In the genomic region with DNA sequence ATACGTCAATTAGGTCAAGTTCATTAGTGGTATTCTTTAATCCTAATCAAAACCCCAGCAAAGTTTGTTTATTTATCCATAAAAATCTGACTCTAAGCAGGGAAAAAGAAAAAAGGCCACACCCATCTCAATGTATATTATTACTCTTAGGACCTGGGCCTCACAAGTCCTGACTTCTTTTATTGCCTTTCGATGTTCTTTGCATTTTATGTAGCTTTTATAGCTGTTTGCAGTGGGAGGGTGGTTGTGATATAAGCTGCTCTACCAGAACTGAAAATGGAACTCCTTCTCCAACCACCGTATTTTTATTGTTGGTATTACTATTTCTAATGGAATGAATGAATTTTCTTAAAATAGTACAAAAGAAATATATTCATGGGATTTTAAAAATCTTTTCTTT, we compare ENCODE assay signal across 32 cellular contexts.
"Had no signal": no experiment of that assay in that cellular context is flagged by ENCODE, and none has a peak within 500 bp of the region (broad histone marks: within the 10 kb centered on the region; RNA-seq: fewer than 3 reads in every experiment).

No MANE protein-coding gene starts in this region.

- H3K4me1 ChIP-seq: parathyroid adenoma, psoas muscle, spleen, suprapubic skin, testis, tibial artery, transverse colon, upper lobe of right lung, uterus had no signal

- H3K4me2 ChIP-seq: smooth muscle cell had no signal

- H3K4me3 Mint-ChIP-seq: naive thymus-derived CD8-positive, alpha-beta T cell; natural killer cell treated with Interleukin-12 subunit alpha and Interleukin-12 subunit beta and Interleukin-15 and Interleukin-18, amount 100 ng/mL, for 72 hours; nephron progenitor cell; neural crest cell; stimulated activated memory B cell treated with anti-CD40 and anti-IgM and Interleukin-4, amounts not matched to agents 10 μg/mL and 1 μg/mL and 100 μg/mL, for 72 hours; stimulated activated naive CD8-positive, alpha-beta T cell treated with anti-CD3 and anti-CD28 coated beads, Interleukin-15, amount 100 ng/mL, for 72 hours; type B pancreatic cell had no signal

- H3K27me3 Mint-ChIP-seq: naive thymus-derived CD8-positive, alpha-beta T cell; natural killer cell treated with Interleukin-12 subunit alpha and Interleukin-12 subunit beta and Interleukin-15 and Interleukin-18, amount 100 ng/mL, for 72 hours; progenitor cell of endocrine pancreas; stimulated activated memory B cell treated with anti-CD40 and anti-IgM and Interleukin-4, amounts not matched to agents 10 μg/mL and 1 μg/mL and 100 μg/mL, for 72 hours; stimulated activated naive CD8-positive, alpha-beta T cell treated with anti-CD3 and anti-CD28 coated beads, Interleukin-15, amount 100 ng/mL, for 72 hours; type B pancreatic cell had no signal

- DNase-seq: naive thymus-derived CD8-positive, alpha-beta T cell; nephron progenitor cell; nucleus accumbens; posterior cingulate gyrus; psoas muscle; right cardiac atrium; spleen; stimulated activated CD4-positive, alpha-beta T cell treated with anti-CD3 and anti-CD28 coated beads, Interleukin-12 subunit alpha, Interleukin-12 subunit beta, amount 100 ng/mL, for 4 hours; stimulated activated CD4-positive, alpha-beta T cell treated with anti-CD3 and anti-CD28 coated beads, Interleukin-1b, Interleukin-23, amount 100 ng/mL, for 48 hours; stimulated activated CD4-positive, alpha-beta T cell treated with anti-CD3 and anti-CD28 coated beads, Interleukin-4, amount 100 ng/mL, for 1 hour; stimulated activated CD4-positive, alpha-beta T cell treated with anti-CD3 and anti-CD28 coated beads, Interleukin-4, amount 100 ng/mL, for 4 hours; stimulated activated CD8-positive, alpha-beta memory T cell treated with anti-CD3 and anti-CD28 coated beads, Interleukin-4, amount 100 ng/mL, for 48 hours; stimulated activated naive CD4-positive, alpha-beta T cell; stimulated activated naive CD8-positive, alpha-beta T cell treated with anti-CD3 and anti-CD28 coated beads, Interleukin-15, amount 100 ng/mL, for 72 hours; stimulated activated naive CD8-positive, alpha-beta T cell treated with anti-CD3 and anti-CD28 coated beads, Interleukin-15, Interleukin-2, amounts not matched to agents 100 U/mL and 50 U/mL, for 24 hours; substantia nigra; testis; tibial artery; transverse colon; upper lobe of right lung; uterus had no signal

- H3K4me3 ChIP-seq: psoas muscle, skin epidermis, smooth muscle cell, spleen, suprapubic skin, testis, tibial artery, transverse colon, upper lobe of right lung, uterus had no signal

- H3K27ac Mint-ChIP-seq: naive thymus-derived CD8-positive, alpha-beta T cell; natural killer cell treated with Interleukin-12 subunit alpha and Interleukin-12 subunit beta and Interleukin-15 and Interleukin-18, amount 100 ng/mL, for 72 hours; nephron progenitor cell; progenitor cell of endocrine pancreas; stimulated activated memory B cell treated with anti-CD40 and anti-IgM and Interleukin-4, amounts not matched to agents 10 μg/mL and 1 μg/mL and 100 μg/mL, for 72 hours; stimulated activated naive CD8-positive, alpha-beta T cell treated with anti-CD3 and anti-CD28 coated beads, Interleukin-15, amount 100 ng/mL, for 72 hours; type B pancreatic cell had no signal

- H3K27ac ChIP-seq: neutrophil, parathyroid adenoma, psoas muscle, skin epidermis, spleen, suprapubic skin, testis, tibial artery, transverse colon, upper lobe of right lung, uterus had no signal

- H3K27me3 ChIP-seq: neutrophil, suprapubic skin, testis, tibial artery, transverse colon, upper lobe of right lung, uterus had no signal

- H3K36me3 Mint-ChIP-seq: naive thymus-derived CD8-positive, alpha-beta T cell; natural killer cell treated with Interleukin-12 subunit alpha and Interleukin-12 subunit beta and Interleukin-15 and Interleukin-18, amount 100 ng/mL, for 72 hours; stimulated activated memory B cell treated with anti-CD40 and anti-IgM and Interleukin-4, amounts not matched to agents 10 μg/mL and 1 μg/mL and 100 μg/mL, for 72 hours; type B pancreatic cell had no signal

- H3K9me3 Mint-ChIP-seq: natural killer cell treated with Interleukin-12 subunit alpha and Interleukin-12 subunit beta and Interleukin-15 and Interleukin-18, amount 100 ng/mL, for 72 hours; stimulated activated memory B cell treated with anti-CD40 and anti-IgM and Interleukin-4, amounts not matched to agents 10 μg/mL and 1 μg/mL and 100 μg/mL, for 72 hours; stimulated activated naive CD8-positive, alpha-beta T cell treated with anti-CD3 and anti-CD28 coated beads, Interleukin-15, amount 100 ng/mL, for 72 hours; type B pancreatic cell had no signal

- H3K36me3 ChIP-seq: neutrophil, spleen, suprapubic skin, tibial artery, transverse colon, upper lobe of right lung, uterus had no signal

- ATAC-seq: naive thymus-derived CD8-positive, alpha-beta T cell; natural killer cell treated with Interleukin-12 subunit alpha and Interleukin-12 subunit beta and Interleukin-15 and Interleukin-18, amount 100 ng/mL, for 72 hours; psoas muscle; right cardiac atrium; sciatic nerve; stimulated activated memory B cell treated with anti-CD40 and anti-IgM and Interleukin-4, amounts not matched to agents 10 μg/mL and 1 μg/mL and 100 μg/mL, for 72 hours; stimulated activated naive CD8-positive, alpha-beta T cell treated with anti-CD3 and anti-CD28 coated beads, Interleukin-15, amount 100 ng/mL, for 72 hours; stimulated activated naive CD8-positive, alpha-beta T cell treated with anti-CD3 and anti-CD28 coated beads, Interleukin-15, Interleukin-2, amounts not matched to agents 100 U/mL and 50 U/mL, for 24 hours; upper lobe of right lung had no signal

- H3K9me3 ChIP-seq: neutrophil, psoas muscle, spleen, suprapubic skin, testis, tibial artery, transverse colon, upper lobe of right lung, uterus had no signal

- H3K4me1 Mint-ChIP-seq: naive thymus-derived CD8-positive, alpha-beta T cell; neural crest cell; stimulated activated memory B cell treated with anti-CD40 and anti-IgM and Interleukin-4, amounts not matched to agents 10 μg/mL and 1 μg/mL and 100 μg/mL, for 72 hours; stimulated activated naive CD8-positive, alpha-beta T cell treated with anti-CD3 and anti-CD28 coated beads, Interleukin-15, amount 100 ng/mL, for 72 hours had no signal
